21 cellular contexts compared by ENCODE assay signal in genomic region chr18:13316066-13316465, GRCh38.
DNase-seq lines count a peak whose midpoint lies in the region; ATAC-seq, FAIRE-seq and TF ChIP-seq lines count a peak whose summit lies in the region.
"Had no signal": no experiment of that assay in that cellular context is flagged by ENCODE, and none has a peak within 500 bp of the region (broad histone marks: within the 10 kb centered on the region; RNA-seq: fewer than 3 reads in every experiment).

No MANE protein-coding gene starts in this region.

- TF ChIP-seq RAD21 in HepG2 (CRISPR knock-in tag; IDR thresholded peaks at IDR 0.05) (no peak), GM12878 (IDR thresholded peaks at IDR 0.05; ENCODE audit: insufficient read depth, low read depth, low read length) (no peak)

- H3K79me2 ChIP-seq in HepG2 (ENCODE audit: insufficient read depth, low read length) (no peaks in the 10 kb centered on the region), GM12878 (ENCODE audit: control insufficient read depth, insufficient read depth, low read length) (no peaks in the 10 kb centered on the region)

- BruUV-seq in HepG2 (replicated peaks; lab: Mats Ljungman, UMichigan) (no TSS peak), GM12878 (replicated peaks; lab: Mats Ljungman, UMichigan) (no TSS peak)

- H3K36me3 ChIP-seq in HepG2 (replicated peaks in 1 of 2; ENCODE audit: control insufficient read depth in 1 of 2, insufficient read depth in 2 of 2, low read length in 2 of 2) (no peaks in the 10 kb centered on the region), right lobe of liver (no peaks in the 10 kb centered on the region), GM12878 (ENCODE audit: control insufficient read depth in 2 of 2, insufficient read depth in 2 of 2, low read length in 1 of 2) (no peaks in the 10 kb centered on the region)

- H3K9ac ChIP-seq in HepG2 (ENCODE audit: insufficient read depth, low read depth, low read length) (no peak overlapping the region), GM12878 (ENCODE audit: control insufficient read depth, insufficient read depth, low read length) (no peak overlapping the region)

- 95% methylated on average over 3 of the region's 3 CpGs for WGBS in HepG2 (ENCODE audit: low lambda C conversion rate)
- WGBS in right lobe of liver (ENCODE audit: insufficient coverage, low coverage, low lambda C conversion rate, missing lambda C conversion rate): 54% methylated on average over 2 of the region's 3 CpGs
- WGBS in GM12878 (ENCODE audit: insufficient coverage, insufficient replicate concordance, low lambda C conversion rate, missing lambda C conversion rate): 81% methylated on average over 3 of the region's 3 CpGs

- H3K4me2 ChIP-seq in HepG2 (ENCODE audit: low read depth, low read length): no peak overlapping the region
- H3K4me2 ChIP-seq in GM12878 (ENCODE audit: control insufficient read depth, insufficient read depth): no peak overlapping the region
- H3K4me2 ChIP-seq: A549 had no signal

- RAD21 ChIA-PET in GM12878 (lab: Charles Lee; ENCODE audit: unreplicated experiment): no interaction called here

- H3K9me3 ChIP-seq in HepG2 (ENCODE audit: low read length) (peaks cover 16% of the 10 kb centered on the region), right lobe of liver (no peaks in the 10 kb centered on the region), GM12878 (replicated peaks; ENCODE audit: control insufficient read depth, insufficient read depth, low read length) (peaks cover 2% of the 10 kb centered on the region; the same call in 1 of the 3 replicates)

- H3K4me1 ChIP-seq in HepG2 (ENCODE audit: insufficient read depth, low read length) (peaks cover 20% of the 10 kb centered on the region), right lobe of liver (peaks cover 0 to 44% (median 7%) of the 10 kb centered on the region in 4 donors), GM12878 (ENCODE audit: control insufficient read depth, insufficient read depth, low read length) (no peaks in the 10 kb centered on the region)
- H3K4me1 ChIP-seq: A549, Peyer's patch had no signal

- TF ChIP-seq CTCF in HepG2 (CRISPR knock-in tag; IDR thresholded peaks at IDR 0.05) (no peak), right lobe of liver (IDR thresholded peaks at IDR 0.05) (no peak), GM12878 (IDR thresholded peaks at IDR 0.05 in 2 of 3, conservative IDR thresholded peaks at IDR 0.05 in 1 of 3; ENCODE audit: control insufficient read depth in 2 of 3, extremely low read depth in 1 of 3, insufficient read depth in 1 of 3, low read depth in 3 of 3, low read length in 3 of 3) (no peak)

- no peaks in the 10 kb centered on the region for H3K27me3 ChIP-seq in HepG2 (ENCODE audit: control insufficient read depth in 1 of 2, insufficient read depth in 2 of 2, low read length in 2 of 2)
- no peaks in the 10 kb centered on the region for H3K27me3 ChIP-seq in right lobe of liver
- H3K27me3 ChIP-seq in GM12878 (replicated peaks in 1 of 2; ENCODE audit: control insufficient read depth in 2 of 2, insufficient read depth in 2 of 2, low read length in 1 of 2): no peaks in the 10 kb centered on the region
- H3K27me3 ChIP-seq: Peyer's patch had no signal

- H3K4me3 ChIP-seq in HepG2 (replicated peaks in 1 of 3; ENCODE audit: insufficient read depth in 1 of 3, low read depth in 2 of 3, low read length in 3 of 3) (no peak overlapping the region), right lobe of liver (no peak overlapping the region), GM12878 (no peak overlapping the region)
- H3K4me3 ChIP-seq: A549, Peyer's patch, SK-N-MC had no signal

- H4K20me1 ChIP-seq in HepG2 (ENCODE audit: insufficient read depth, low read length): no peaks in the 10 kb centered on the region
- H4K20me1 ChIP-seq in GM12878 (ENCODE audit: control insufficient read depth, insufficient read depth): no peaks in the 10 kb centered on the region

- H3K27ac ChIP-seq in HepG2 (ENCODE audit: extremely low read length, insufficient read depth, low read length): no peak overlapping the region
- no peak overlapping the region for H3K27ac ChIP-seq in right lobe of liver
- H3K27ac ChIP-seq in GM12878 (ENCODE audit: control insufficient read depth, insufficient read depth): no peak overlapping the region
- H3K27ac ChIP-seq: A549, Peyer's patch, SK-N-MC had no signal

- ATAC-seq in HepG2 (no peak), right lobe of liver (no peak), GM12878 (no peak), HG02840 (IDR thresholded peaks at IDR 0.05; ENCODE audit: low FRiP score, unreplicated experiment) (no peak), HG03442 (IDR thresholded peaks at IDR 0.05; ENCODE audit: unreplicated experiment) (no peak)
- ATAC-seq: A549 had no signal

- DNase-seq in HepG2 (ENCODE audit: low spot score) (no peak), right lobe of liver (no peak), SK-MEL-5 (ENCODE audit: low read depth, low spot score) (peak; percentile 11), GM12878 (ENCODE audit: low read depth, low spot score) (no peak), ACHN (no peak)
- DNase-seq: C1 segment of cervical spinal cord; CD4-positive, alpha-beta memory T cell; COR-L47; DND-41; H9; NCI-H1092; NCI-H1417 treated with DMSO at 0.1 percent for 48 hours; NCI-H1694 treated with DMSO at 0.1 percent for 48 hours; NCI-H2081 treated with DMSO at 0.1 percent for 48 hours; NCI-H526 treated with DMSO at 0.1 percent for 48 hours; Peyer's patch; SHP77 treated with DMSO at 0.1 percent for 48 hours had no signal

- TF ChIP-seq EP300 in HepG2 (IDR thresholded peaks at IDR 0.05; ENCODE audit: low read depth in 2 of 2, low read length in 2 of 2) (no peak), HepG2 (CRISPR knock-in tag; IDR thresholded peaks at IDR 0.05; ENCODE audit: borderline replicate concordance) (no peak), GM12878 (IDR thresholded peaks at IDR 0.05; ENCODE audit: borderline replicate concordance in 1 of 2, control insufficient read depth in 1 of 2, low read depth in 2 of 2, low read length in 2 of 2) (no peak)

- FAIRE-seq in HepG2 (lab: Jason Lieb, UNC): no peak
- no peak for FAIRE-seq in GM12878 (lab: Jason Lieb, UNC)
- FAIRE-seq: A549 had no signal

- intact Hi-C loops in HepG2 (cut with micrococcal nuclease; ENCODE audit: unreplicated experiment) (loop anchor here (5.0 kb wide), 1 partner anchor 36 kb away; no protein-coding TSS in a partner anchor), right lobe of liver (cut with DNase I) (no loop called here), GM12878 (cut with micrococcal nuclease; ENCODE audit: unreplicated experiment) (no loop called here)

- CTCF ChIA-PET in HepG2 (lab: Yijun Ruan, JAX; ENCODE audit: low intra/inter-chr PET ratio, low total read pairs): no interaction called here
- CTCF ChIA-PET in GM12878 (lab: Yijun Ruan, JAX): no interaction called here

- POLR2A ChIA-PET in HepG2 (lab: Yijun Ruan, JAX): no interaction called here
- POLR2A ChIA-PET in GM12878 (lab: Charles Lee): no interaction called here

- TF ChIP-seq POLR2A in HepG2 (IDR thresholded peaks at IDR 0.05; ENCODE audit: insufficient read depth in 1 of 2, low read depth in 2 of 2, low read length in 2 of 2) (no peak), right lobe of liver (IDR thresholded peaks at IDR 0.05) (no peak), GM12878 (IDR thresholded peaks at IDR 0.05; ENCODE audit: low read depth, low read length) (no peak)

- in situ Hi-C loops in HepG2 (cut with HindIII; ENCODE audit: extremely low pct_ligation_motif_present, low pct_unique_long_range_greater_than_20kb) (no loop called here), SK-MEL-5 (cut with HindIII; ENCODE audit: low pct_unique_long_range_greater_than_20kb, low sequenced_read_pairs) (no loop called here), GM12878 (cut with MboI) (no loop called here), ACHN (cut with HindIII; ENCODE audit: low pct_ligation_motif_present, low pct_unique_long_range_greater_than_20kb, low sequenced_read_pairs) (no loop called here)

- H2AFZ ChIP-seq in HepG2 (ENCODE audit: low read length): no peak overlapping the region
- no peak overlapping the region for H2AFZ ChIP-seq in GM12878 (ENCODE audit: control insufficient read depth, low read depth, low read length)

- SMC1A ChIA-PET in GM12878 (lab: Charles Lee; ENCODE audit: uncharacterized antibody, unreplicated experiment): no interaction called here

TF ChIP-seq in HepG2, 621 proteins besides CTCF, POLR2A, EP300 and RAD21:
- TF ChIP-seq FOXM1 (CRISPR knock-in tag; IDR thresholded peaks at IDR 0.05) (no peak), ZFP82 (CRISPR knock-in tag; IDR thresholded peaks at IDR 0.05; ENCODE audit: borderline replicate concordance) (peak; percentile 69; the same call in 1 of the 2 replicates), ZNF562 (CRISPR knock-in tag; IDR thresholded peaks at IDR 0.05; ENCODE audit: borderline replicate concordance) (no peak), ZNF547 (CRISPR knock-in tag; IDR thresholded peaks at IDR 0.05) (no peak), CENPX (CRISPR knock-in tag; IDR thresholded peaks at IDR 0.05) (no peak), FOSL2 (CRISPR knock-in tag; IDR thresholded peaks at IDR 0.05) (no peak), ZNF317 (CRISPR knock-in tag; IDR thresholded peaks at IDR 0.05) (peak; percentile 100)

TF ChIP-seq in GM12878, 131 proteins besides CTCF, POLR2A, EP300 and RAD21:
- TF ChIP-seq YBX1 (IDR thresholded peaks at IDR 0.05): no peak
- TF ChIP-seq YY1 (IDR thresholded peaks at IDR 0.05; ENCODE audit: low read depth, low read length): no peak
- TF ChIP-seq, protein P1, sequence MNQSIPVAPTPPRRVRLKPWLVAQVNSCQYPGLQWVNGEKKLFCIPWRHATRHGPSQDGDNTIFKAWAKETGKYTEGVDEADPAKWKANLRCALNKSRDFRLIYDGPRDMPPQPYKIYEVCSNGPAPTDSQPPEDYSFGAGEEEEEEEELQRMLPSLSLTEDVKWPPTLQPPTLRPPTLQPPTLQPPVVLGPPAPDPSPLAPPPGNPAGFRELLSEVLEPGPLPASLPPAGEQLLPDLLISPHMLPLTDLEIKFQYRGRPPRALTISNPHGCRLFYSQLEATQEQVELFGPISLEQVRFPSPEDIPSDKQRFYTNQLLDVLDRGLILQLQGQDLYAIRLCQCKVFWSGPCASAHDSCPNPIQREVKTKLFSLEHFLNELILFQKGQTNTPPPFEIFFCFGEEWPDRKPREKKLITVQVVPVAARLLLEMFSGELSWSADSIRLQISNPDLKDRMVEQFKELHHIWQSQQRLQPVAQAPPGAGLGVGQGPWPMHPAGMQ (IDR thresholded peaks at IDR 0.05; ENCODE audit: borderline replicate concordance): no peak
- TF ChIP-seq CBX5 (IDR thresholded peaks at IDR 0.05; ENCODE audit: low read depth): peak; percentile 83; the same call in 1 of the 2 replicates
- TF ChIP-seq PBX3 (IDR thresholded peaks at IDR 0.05; ENCODE audit: insufficient replicate concordance, low read depth, low read length): no peak
- no peak for TF ChIP-seq GATAD2B (conservative IDR thresholded peaks at IDR 0.05; ENCODE audit: low read depth)

Comparison
In these comparisons a context has a peak if more than half of its experiments do, and no peak if none do; other contexts are left out.
1. Of the 75 proteins assayed by ChIP-seq in both HepG2 and GM12878: peak only in HepG2: none; only in GM12878: CBX5; in both: none; in neither: 74.